Comparison of ENCODE assay signal across 3 cellular contexts in the genomic region with DNA sequence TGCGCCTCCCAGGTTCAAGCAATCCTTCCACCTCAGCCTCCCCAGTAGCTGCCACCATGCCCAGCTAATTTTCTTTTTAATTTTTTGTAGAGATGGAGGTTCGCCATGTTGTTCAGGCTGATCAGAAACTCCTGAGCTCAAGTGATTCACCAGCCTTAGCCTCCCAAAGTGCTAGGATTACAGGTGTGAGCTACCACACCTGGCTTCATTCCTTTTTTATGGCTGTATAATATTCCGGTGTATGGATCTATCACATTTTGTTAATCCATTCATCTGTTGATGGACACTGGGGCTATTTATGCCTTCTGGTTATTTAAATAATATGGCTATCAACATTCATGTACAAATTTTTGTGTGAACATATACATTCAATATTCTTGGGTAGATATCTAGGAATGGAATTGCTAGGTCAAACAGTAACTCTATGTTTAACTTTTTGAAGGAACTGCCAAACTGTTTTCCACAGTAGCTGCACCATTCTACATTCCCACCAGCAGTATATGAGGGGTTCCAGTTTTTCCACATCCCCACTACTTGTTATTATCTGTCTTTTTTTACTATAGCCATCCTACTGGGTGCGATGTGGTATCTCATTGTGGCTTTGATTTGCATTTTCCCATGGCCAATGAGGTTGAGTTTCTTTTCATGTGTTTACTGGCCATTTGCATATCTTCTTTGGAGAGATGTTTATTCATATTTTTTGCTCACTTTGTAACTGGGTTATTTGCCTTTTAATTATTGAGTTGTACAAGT.
TF ChIP-seq lines count a peak whose summit lies in the region.

No MANE protein-coding gene starts in this region.

TF ChIP-seq in GM12891, 5 proteins besides CTCF, POLR2A, EP300 and RAD21:
- TF ChIP-seq PAX5 (IDR thresholded peaks at IDR 0.05; ENCODE audit: insufficient read depth, low read length, severe bottlenecking), result no peak
- TF ChIP-seq POU2F2 (IDR thresholded peaks at IDR 0.05; ENCODE audit: low read depth, low read length), result no peak
- TF ChIP-seq POLR2AphosphoS5 (IDR thresholded peaks at IDR 0.05; ENCODE audit: low read depth, low read length), result no peak
- no peak for TF ChIP-seq SPI1 (IDR thresholded peaks at IDR 0.05; ENCODE audit: low read depth, low read length)
- no peak for TF ChIP-seq TAF1 (IDR thresholded peaks at IDR 0.05; ENCODE audit: low read depth, low read length)
TF ChIP-seq in GM12891: peak in this region for 0.

TF ChIP-seq in HEK293, 187 proteins besides CTCF, POLR2A, EP300 and RAD21:
- TF ChIP-seq ZNF146 (tag by site-specific recombination; IDR thresholded peaks at IDR 0.05) (peak; percentile 99), ZFHX2 (tag by site-specific recombination; conservative IDR thresholded peaks at IDR 0.05) (no peak), ZNF23 (tag by site-specific recombination; IDR thresholded peaks at IDR 0.05; ENCODE audit: borderline replicate concordance) (no peak), HOXA7 (CRISPR knock-in tag; IDR thresholded peaks at IDR 0.05; ENCODE audit: borderline replicate concordance) (no peak), ZNF555 (tag by site-specific recombination; conservative IDR thresholded peaks at IDR 0.05) (no peak), MEIS1 (CRISPR knock-in tag; IDR thresholded peaks at IDR 0.05; ENCODE audit: borderline replicate concordance) (no peak), ZNF140 (tag by site-specific recombination; IDR thresholded peaks at IDR 0.05) (no peak), ZNF549 (tag by site-specific recombination; IDR thresholded peaks at IDR 0.05) (no peak), ZNF248 (tag by site-specific recombination; IDR thresholded peaks at IDR 0.05) (no peak), ZNF184 (tag by site-specific recombination; IDR thresholded peaks at IDR 0.05) (peak; percentile 96)
- TF ChIP-seq, protein P1, sequence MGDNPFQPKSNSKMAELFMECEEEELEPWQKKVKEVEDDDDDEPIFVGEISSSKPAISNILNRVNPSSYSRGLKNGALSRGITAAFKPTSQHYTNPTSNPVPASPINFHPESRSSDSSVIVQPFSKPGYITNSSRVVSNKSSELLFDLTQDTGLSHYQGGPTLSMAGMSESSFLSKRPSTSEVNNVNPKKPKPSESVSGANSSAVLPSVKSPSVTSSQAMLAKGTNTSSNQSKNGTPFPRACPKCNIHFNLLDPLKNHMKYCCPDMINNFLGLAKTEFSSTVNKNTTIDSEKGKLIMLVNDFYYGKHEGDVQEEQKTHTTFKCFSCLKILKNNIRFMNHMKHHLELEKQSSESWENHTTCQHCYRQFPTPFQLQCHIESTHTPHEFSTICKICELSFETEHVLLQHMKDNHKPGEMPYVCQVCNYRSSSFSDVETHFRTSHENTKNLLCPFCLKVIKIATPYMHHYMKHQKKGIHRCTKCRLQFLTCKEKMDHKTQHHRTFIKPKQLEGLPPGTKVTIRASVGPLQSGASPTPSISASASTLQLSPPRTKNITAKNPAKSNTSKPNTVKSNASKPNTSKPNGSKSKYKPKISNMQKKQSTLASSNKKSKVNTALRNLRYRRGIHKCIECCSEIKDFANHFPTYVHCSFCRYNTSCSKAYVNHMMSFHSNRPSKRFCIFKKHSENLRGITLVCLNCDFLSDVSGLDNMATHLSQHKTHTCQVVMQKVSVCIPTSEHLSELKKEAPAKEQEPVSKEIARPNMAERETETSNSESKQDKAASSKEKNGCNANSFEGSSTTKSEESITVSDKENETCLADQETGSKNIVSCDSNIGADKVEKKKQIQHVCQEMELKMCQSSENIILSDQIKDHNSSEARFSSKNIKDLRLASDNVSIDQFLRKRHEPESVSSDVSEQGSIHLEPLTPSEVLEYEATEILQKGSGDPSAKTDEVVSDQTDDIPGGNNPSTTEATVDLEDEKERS (tag by site-specific recombination; IDR thresholded peaks at IDR 0.05), result 0 out of 2 replicates have a peak, but pooled peaks have one; percentile 38
- TF ChIP-seq, protein P2, sequence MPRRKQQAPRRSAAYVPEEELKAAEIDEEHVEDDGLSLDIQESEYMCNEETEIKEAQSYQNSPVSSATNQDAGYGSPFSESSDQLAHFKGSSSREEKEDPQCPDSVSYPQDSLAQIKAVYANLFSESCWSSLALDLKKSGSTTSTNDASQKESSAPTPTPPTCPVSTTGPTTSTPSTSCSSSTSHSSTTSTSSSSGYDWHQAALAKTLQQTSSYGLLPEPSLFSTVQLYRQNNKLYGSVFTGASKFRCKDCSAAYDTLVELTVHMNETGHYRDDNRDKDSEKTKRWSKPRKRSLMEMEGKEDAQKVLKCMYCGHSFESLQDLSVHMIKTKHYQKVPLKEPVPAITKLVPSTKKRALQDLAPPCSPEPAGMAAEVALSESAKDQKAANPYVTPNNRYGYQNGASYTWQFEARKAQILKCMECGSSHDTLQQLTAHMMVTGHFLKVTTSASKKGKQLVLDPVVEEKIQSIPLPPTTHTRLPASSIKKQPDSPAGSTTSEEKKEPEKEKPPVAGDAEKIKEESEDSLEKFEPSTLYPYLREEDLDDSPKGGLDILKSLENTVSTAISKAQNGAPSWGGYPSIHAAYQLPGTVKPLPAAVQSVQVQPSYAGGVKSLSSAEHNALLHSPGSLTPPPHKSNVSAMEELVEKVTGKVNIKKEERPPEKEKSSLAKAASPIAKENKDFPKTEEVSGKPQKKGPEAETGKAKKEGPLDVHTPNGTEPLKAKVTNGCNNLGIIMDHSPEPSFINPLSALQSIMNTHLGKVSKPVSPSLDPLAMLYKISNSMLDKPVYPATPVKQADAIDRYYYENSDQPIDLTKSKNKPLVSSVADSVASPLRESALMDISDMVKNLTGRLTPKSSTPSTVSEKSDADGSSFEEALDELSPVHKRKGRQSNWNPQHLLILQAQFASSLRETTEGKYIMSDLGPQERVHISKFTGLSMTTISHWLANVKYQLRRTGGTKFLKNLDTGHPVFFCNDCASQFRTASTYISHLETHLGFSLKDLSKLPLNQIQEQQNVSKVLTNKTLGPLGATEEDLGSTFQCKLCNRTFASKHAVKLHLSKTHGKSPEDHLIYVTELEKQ (tag by site-specific recombination; IDR thresholded peaks at IDR 0.05; ENCODE audit: borderline replicate concordance), result no peak
- TF ChIP-seq, protein P3, sequence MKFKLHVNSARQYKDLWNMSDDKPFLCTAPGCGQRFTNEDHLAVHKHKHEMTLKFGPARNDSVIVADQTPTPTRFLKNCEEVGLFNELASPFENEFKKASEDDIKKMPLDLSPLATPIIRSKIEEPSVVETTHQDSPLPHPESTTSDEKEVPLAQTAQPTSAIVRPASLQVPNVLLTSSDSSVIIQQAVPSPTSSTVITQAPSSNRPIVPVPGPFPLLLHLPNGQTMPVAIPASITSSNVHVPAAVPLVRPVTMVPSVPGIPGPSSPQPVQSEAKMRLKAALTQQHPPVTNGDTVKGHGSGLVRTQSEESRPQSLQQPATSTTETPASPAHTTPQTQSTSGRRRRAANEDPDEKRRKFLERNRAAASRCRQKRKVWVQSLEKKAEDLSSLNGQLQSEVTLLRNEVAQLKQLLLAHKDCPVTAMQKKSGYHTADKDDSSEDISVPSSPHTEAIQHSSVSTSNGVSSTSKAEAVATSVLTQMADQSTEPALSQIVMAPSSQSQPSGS (tag by site-specific recombination; IDR thresholded peaks at IDR 0.05; ENCODE audit: low read depth), result no peak
- TF ChIP-seq, protein P4, sequence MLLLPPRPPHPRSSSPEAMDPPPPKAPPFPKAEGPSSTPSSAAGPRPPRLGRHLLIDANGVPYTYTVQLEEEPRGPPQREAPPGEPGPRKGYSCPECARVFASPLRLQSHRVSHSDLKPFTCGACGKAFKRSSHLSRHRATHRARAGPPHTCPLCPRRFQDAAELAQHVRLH (tag by site-specific recombination; IDR thresholded peaks at IDR 0.05), result 0 out of 2 replicates have a peak, but pooled peaks have one; percentile 29

TF ChIP-seq in GM12878, 131 proteins besides CTCF, POLR2A, EP300 and RAD21 (continued from another document):
- TF ChIP-seq, protein P5, sequence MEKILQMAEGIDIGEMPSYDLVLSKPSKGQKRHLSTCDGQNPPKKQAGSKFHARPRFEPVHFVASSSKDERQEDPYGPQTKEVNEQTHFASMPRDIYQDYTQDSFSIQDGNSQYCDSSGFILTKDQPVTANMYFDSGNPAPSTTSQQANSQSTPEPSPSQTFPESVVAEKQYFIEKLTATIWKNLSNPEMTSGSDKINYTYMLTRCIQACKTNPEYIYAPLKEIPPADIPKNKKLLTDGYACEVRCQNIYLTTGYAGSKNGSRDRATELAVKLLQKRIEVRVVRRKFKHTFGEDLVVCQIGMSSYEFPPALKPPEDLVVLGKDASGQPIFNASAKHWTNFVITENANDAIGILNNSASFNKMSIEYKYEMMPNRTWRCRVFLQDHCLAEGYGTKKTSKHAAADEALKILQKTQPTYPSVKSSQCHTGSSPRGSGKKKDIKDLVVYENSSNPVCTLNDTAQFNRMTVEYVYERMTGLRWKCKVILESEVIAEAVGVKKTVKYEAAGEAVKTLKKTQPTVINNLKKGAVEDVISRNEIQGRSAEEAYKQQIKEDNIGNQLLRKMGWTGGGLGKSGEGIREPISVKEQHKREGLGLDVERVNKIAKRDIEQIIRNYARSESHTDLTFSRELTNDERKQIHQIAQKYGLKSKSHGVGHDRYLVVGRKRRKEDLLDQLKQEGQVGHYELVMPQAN (conservative IDR thresholded peaks at IDR 0.05), result no peak
- no peak for TF ChIP-seq POLR2AphosphoS5 (IDR thresholded peaks at IDR 0.05; ENCODE audit: low read length)
- TF ChIP-seq KAT2A (conservative IDR thresholded peaks at IDR 0.05; ENCODE audit: control insufficient read depth, low read depth, low read length), result no peak
- TF ChIP-seq SUZ12 (IDR thresholded peaks at IDR 0.05; ENCODE audit: unreplicated experiment), result no peak
- TF ChIP-seq MYB (IDR thresholded peaks at IDR 0.05; ENCODE audit: borderline replicate concordance, low read depth, low read length), result no peak
- TF ChIP-seq FOXK2 (IDR thresholded peaks at IDR 0.05), result no peak
- TF ChIP-seq HDAC6 (IDR thresholded peaks at IDR 0.05; ENCODE audit: unreplicated experiment), result no peak
- no peak for TF ChIP-seq ZZZ3 (IDR thresholded peaks at IDR 0.05; ENCODE audit: control insufficient read depth, insufficient read length, low read depth)
- no peak for TF ChIP-seq STAT1 (conservative IDR thresholded peaks at IDR 0.05)
- TF ChIP-seq, protein P6, sequence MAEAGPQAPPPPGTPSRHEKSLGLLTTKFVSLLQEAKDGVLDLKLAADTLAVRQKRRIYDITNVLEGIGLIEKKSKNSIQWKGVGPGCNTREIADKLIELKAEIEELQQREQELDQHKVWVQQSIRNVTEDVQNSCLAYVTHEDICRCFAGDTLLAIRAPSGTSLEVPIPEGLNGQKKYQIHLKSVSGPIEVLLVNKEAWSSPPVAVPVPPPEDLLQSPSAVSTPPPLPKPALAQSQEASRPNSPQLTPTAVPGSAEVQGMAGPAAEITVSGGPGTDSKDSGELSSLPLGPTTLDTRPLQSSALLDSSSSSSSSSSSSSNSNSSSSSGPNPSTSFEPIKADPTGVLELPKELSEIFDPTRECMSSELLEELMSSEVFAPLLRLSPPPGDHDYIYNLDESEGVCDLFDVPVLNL (IDR thresholded peaks at IDR 0.05; ENCODE audit: low read depth, low read length), result no peak
- no peak for TF ChIP-seq CBX5 (IDR thresholded peaks at IDR 0.05; ENCODE audit: low read depth)
- TF ChIP-seq CREM (IDR thresholded peaks at IDR 0.05; ENCODE audit: low read depth), result no peak
- no peak for TF ChIP-seq TCF3 (IDR thresholded peaks at IDR 0.05; ENCODE audit: borderline replicate concordance, insufficient read depth, low read depth, low read length)
- TF ChIP-seq STAT3 (IDR thresholded peaks at IDR 0.05; ENCODE audit: low read depth, low read length), result no peak
- no peak for TF ChIP-seq GABPA (IDR thresholded peaks at IDR 0.05; ENCODE audit: low read depth)
